ENCODE assay signal across 1 cellular context in the genomic region with DNA sequence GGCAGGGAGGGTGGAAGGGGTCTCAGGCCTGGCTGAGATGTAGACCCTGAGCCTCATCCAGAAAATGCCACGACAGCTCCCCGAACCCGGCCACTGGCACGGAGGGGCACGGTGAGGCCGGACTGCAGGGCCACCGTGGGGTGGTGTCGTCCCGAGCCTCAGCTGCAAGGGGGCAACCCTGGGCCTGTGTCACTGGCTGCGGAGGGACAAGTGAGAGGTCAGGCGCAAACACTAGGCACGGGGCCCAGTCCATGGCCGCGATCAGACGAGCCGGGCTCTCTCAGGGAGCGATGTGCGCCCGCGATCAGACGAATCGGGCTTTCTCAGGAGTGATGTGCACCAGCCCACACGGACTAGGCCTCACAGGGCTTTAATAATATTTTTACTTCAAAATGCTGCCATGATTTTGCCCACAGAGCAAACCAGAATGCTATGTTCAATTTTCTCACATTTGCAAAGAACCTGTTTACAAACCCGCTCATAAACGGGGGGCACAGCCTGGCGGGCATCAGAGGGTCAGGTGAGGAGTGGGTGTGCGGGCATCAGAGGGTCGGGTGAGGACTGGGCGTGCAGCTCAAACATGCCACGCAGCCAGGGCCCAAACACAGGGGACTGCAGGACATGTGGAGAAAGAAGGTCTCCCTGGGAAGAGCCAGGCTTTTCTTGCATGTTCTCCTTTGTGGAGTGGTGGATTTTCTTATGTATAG.
TF ChIP-seq lines count a peak whose summit lies in the region.

No MANE protein-coding gene starts in this region.

TF ChIP-seq in H1, 55 proteins besides CTCF, POLR2A, EP300 and RAD21:
- TF ChIP-seq, protein P1, sequence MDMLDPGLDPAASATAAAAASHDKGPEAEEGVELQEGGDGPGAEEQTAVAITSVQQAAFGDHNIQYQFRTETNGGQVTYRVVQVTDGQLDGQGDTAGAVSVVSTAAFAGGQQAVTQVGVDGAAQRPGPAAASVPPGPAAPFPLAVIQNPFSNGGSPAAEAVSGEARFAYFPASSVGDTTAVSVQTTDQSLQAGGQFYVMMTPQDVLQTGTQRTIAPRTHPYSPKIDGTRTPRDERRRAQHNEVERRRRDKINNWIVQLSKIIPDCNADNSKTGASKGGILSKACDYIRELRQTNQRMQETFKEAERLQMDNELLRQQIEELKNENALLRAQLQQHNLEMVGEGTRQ (IDR thresholded peaks at IDR 0.05; ENCODE audit: low read length) = no peak
- TF ChIP-seq TCF12 (IDR thresholded peaks at IDR 0.05; ENCODE audit: low read depth, low read length) (no peak), TEAD4 (IDR thresholded peaks at IDR 0.05; ENCODE audit: low read depth, low read length) (no peak), MAFK (IDR thresholded peaks at IDR 0.05; ENCODE audit: low read depth, low read length) (no peak), YY1 (IDR thresholded peaks at IDR 0.05; ENCODE audit: low read depth, low read length) (no peak), RBBP5 (IDR thresholded peaks at IDR 0.05; ENCODE audit: borderline replicate concordance, low read depth, low read length) (no peak), BCL11A (IDR thresholded peaks at IDR 0.05; ENCODE audit: low read depth in 2 of 2, low read length in 2 of 2) (no peak), KDM1A (IDR thresholded peaks at IDR 0.05; ENCODE audit: borderline replicate concordance, low read length) (no peak), PHF8 (conservative IDR thresholded peaks at IDR 0.05; ENCODE audit: low read depth, low read length) (no peak)
